ENCODE assay signal across 1 cellular context in the genomic region with DNA sequence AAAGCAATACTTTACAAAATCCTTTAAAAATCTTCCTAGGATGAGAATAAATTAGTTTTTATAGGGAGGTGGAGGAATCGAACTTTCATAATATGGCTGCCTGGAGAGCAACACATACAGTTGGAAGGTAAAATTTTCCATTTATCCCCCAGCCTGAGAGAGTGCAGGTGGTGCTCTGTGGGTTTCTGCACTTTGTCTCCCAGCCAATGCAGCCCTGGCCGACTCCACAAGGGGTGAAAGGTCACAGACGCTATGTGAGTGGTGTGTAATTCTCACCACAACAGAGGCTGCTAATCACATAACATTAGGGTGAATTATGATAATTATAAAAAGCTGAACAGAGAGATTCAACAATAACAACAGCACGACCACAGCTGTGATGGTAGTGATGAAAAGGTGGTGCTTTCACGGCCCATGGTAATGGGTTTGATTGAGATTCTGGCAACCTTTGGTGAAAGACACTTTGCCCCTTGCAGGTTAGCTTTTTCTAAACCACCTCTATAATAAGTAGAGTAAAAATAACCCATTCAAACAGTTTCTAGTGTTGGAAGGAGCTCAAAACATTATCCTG.
TF ChIP-seq lines count a peak whose summit lies in the region.

No MANE protein-coding gene starts in this region.

TF ChIP-seq in WTC11, 78 proteins besides CTCF, POLR2A, EP300 and RAD21 (continued from another document):
- TF ChIP-seq, protein P1, sequence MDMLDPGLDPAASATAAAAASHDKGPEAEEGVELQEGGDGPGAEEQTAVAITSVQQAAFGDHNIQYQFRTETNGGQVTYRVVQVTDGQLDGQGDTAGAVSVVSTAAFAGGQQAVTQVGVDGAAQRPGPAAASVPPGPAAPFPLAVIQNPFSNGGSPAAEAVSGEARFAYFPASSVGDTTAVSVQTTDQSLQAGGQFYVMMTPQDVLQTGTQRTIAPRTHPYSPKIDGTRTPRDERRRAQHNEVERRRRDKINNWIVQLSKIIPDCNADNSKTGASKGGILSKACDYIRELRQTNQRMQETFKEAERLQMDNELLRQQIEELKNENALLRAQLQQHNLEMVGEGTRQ (CRISPR knock-in tag; IDR thresholded peaks at IDR 0.05) = no peak
- TF ChIP-seq STAT6 (CRISPR knock-in tag; conservative IDR thresholded peaks at IDR 0.05; ENCODE audit: low read depth) = no peak
- no peak for TF ChIP-seq ZNF671 (CRISPR knock-in tag; IDR thresholded peaks at IDR 0.05)
- no peak for TF ChIP-seq KAT7 (CRISPR knock-in tag; IDR thresholded peaks at IDR 0.05; ENCODE audit: borderline replicate concordance)
- TF ChIP-seq, protein P2, sequence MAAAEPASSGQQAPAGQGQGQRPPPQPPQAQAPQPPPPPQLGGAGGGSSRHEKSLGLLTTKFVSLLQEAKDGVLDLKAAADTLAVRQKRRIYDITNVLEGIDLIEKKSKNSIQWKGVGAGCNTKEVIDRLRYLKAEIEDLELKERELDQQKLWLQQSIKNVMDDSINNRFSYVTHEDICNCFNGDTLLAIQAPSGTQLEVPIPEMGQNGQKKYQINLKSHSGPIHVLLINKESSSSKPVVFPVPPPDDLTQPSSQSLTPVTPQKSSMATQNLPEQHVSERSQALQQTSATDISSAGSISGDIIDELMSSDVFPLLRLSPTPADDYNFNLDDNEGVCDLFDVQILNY (CRISPR knock-in tag; IDR thresholded peaks at IDR 0.05) = no peak
- TF ChIP-seq ZNF423 (CRISPR knock-in tag; IDR thresholded peaks at IDR 0.05) = no peak
